8 cellular contexts compared by ENCODE assay signal in the genomic region with DNA sequence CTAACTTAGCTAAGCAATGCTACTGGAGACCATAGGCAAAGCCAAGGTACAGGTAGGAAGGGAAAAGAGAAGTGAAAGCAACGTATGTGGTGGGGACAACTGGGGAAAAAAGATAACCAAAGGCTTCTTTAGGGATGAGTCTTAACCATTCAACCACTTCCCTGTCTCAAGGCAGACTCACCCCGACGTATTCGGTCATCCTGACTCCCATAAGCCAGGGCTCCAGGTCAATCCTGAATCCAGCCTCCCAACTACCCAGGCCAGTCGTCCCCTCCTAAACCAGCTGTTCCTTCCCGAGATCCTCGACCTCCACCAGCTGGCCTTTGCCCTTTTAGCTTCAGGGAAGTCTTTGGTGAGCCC. TPM values are rescaled to one million over a fixed set of nuclear protein-coding genes. Genes with fewer than 3 reads are reported as not detected.
DNase-seq lines count a peak whose midpoint lies in the region; ATAC-seq and TF ChIP-seq lines count a peak whose summit lies in the region.

No MANE protein-coding gene starts in this region.

- H3K9me3 ChIP-seq in adrenal gland (replicated peaks in 1 of 3) (no peaks in the 10 kb centered on the region), subcutaneous abdominal adipose tissue (ENCODE audit: control insufficient read depth in 5 of 5, low read length in 5 of 5) (no peaks in the 10 kb centered on the region)

- WGBS in adrenal gland, 4 donors = 0% methylated on average over 7 of the region's 7 CpGs

- peaks cover 20 to 28% of the 10 kb centered on the region in 2 donors for H3K4me1 ChIP-seq in adrenal gland (replicated peaks in 1 of 2)
- peaks cover 19 to 48% (median 34%) of the 10 kb centered on the region in 5 donors for H3K4me1 ChIP-seq in subcutaneous abdominal adipose tissue (ENCODE audit: control insufficient read depth in 5 of 5, insufficient read depth in 5 of 5, low read length in 5 of 5)

- H3K27me3 ChIP-seq in adrenal gland = no peaks in the 10 kb centered on the region
- no peaks in the 10 kb centered on the region for H3K27me3 ChIP-seq in subcutaneous abdominal adipose tissue (ENCODE audit: control insufficient read depth in 5 of 5, insufficient read depth in 4 of 5, low read length in 5 of 5)

- TF ChIP-seq CTCF in adrenal gland (IDR thresholded peaks at IDR 0.05) = no peak

- peak; percentile 21 for ATAC-seq in GM19397 (IDR thresholded peaks at IDR 0.05; ENCODE audit: unreplicated experiment)
- peak; percentile 4 for ATAC-seq in HG03520 (IDR thresholded peaks at IDR 0.05; ENCODE audit: unreplicated experiment)

- DNase-seq in AG20443 (ENCODE audit: low spot score) (peak; percentile 47), adrenal gland (no peak), iris pigment epithelial cell (ENCODE audit: low read depth) (peak; percentile 50), NAMALWA (ENCODE audit: low spot score) (no peak), NK-92 (lab: John Stamatoyannopoulos, UW; ENCODE audit: unreplicated experiment) (no peak)

- H3K4me3 ChIP-seq in adrenal gland (peak overlapping the region; percentile 67 to 98 (median 82)), subcutaneous abdominal adipose tissue (ENCODE audit: low read depth in 1 of 5, low read length in 5 of 5) (peak overlapping the region; percentile 76 to 99 (median 98))

- peak overlapping the region; percentile 72 to 89 (median 82) for H3K9ac ChIP-seq in subcutaneous abdominal adipose tissue (ENCODE audit: low read length in 5 of 5)

- peak overlapping the region; percentile 28 to 92 (median 81) for H3K27ac ChIP-seq in adrenal gland
- peak overlapping the region; percentile 86 for H3K27ac ChIP-seq in subcutaneous abdominal adipose tissue (ENCODE audit: low read depth, low read length)

- H3K36me3 ChIP-seq in adrenal gland (replicated peaks in 1 of 2) = peaks cover 0 to 35% of the 10 kb centered on the region in 2 donors
- H3K36me3 ChIP-seq in subcutaneous abdominal adipose tissue (ENCODE audit: control insufficient read depth in 5 of 5, insufficient read depth in 5 of 5, low read length in 5 of 5) = peaks cover 0 to 32% (median 22%) of the 10 kb centered on the region in 5 donors

- intact Hi-C loops in adrenal gland (cut with DNase I) = no loop called here

- no peak for TF ChIP-seq POLR2A in adrenal gland (IDR thresholded peaks at IDR 0.05)

RNA-seq across cellular contexts. Expression of a gene that starts 0.3 kb away (rescaled TPM):
- total RNA-seq in adrenal gland = 100 to 1,000 TPM in 4 of 8 donors, 10 to 100 TPM in 4; 64.6 to 127 (median 92.4) TPM
- 10 to 100 TPM; 39.8 to 59.7 (median 58.2) TPM for polyA plus RNA-seq in adrenal gland

RNA-seq across cellular contexts. Expression of a gene that starts 9.5 kb away (rescaled TPM):
- total RNA-seq in adrenal gland = 10 to 100 TPM; 23.7 to 76.3 (median 47.2) TPM
- 100 to 1,000 TPM in 1 of 3 donors, 10 to 100 TPM in 2; 15.4 to 246 (median 75.8) TPM for polyA plus RNA-seq in adrenal gland

RNA-seq across cellular contexts. Expression of a gene that starts 21.6 kb away (rescaled TPM):
- total RNA-seq in adrenal gland = 10 to 100 TPM; 38.8 to 83.0 (median 55.5) TPM
- polyA plus RNA-seq in adrenal gland = 10 to 100 TPM; 33.4 to 48.9 (median 45.9) TPM

RNA-seq across cellular contexts. Expression of a gene that starts 33.5 kb away (rescaled TPM):
- 100 to 1,000 TPM in 1 of 8 donors, 10 to 100 TPM in 7; 35.8 to 121 (median 58.5) TPM for total RNA-seq in adrenal gland
- 100 to 1,000 TPM in 1 of 3 donors, 10 to 100 TPM in 2; 48.3 to 128 (median 54.9) TPM for polyA plus RNA-seq in adrenal gland

Comparison
In these comparisons a context has a peak if more than half of its experiments do, and no peak if none do; other contexts are left out.
1. DNase-seq: peak in AG20443 (single experiment) and iris pigment epithelial cell (single experiment); none in adrenal gland (0 of 7), NAMALWA (single experiment) and NK-92 (single experiment).